ENCODE assay signal across 8 cellular contexts in genomic region chr14:105094193-105094907, GRCh38. TPM values are rescaled to one million over a fixed set of nuclear protein-coding genes. Genes with fewer than 3 reads are reported as not detected.
DNase-seq lines count a peak whose midpoint lies in the region; ATAC-seq, FAIRE-seq and TF ChIP-seq lines count a peak whose summit lies in the region.

No MANE protein-coding gene starts in this region.

- no peak overlapping the region for H3K27ac ChIP-seq in right cardiac atrium (ENCODE audit: low read length)
- H3K27ac ChIP-seq in smooth muscle cell (ENCODE audit: low read depth) = no peak overlapping the region

- CTCF ChIA-PET in activated CD4-positive, alpha-beta memory T cell treated with anti-CD3 and anti-CD28 coated beads, Interleukin-2, amount 10 ng/mL, durations not matched to agents 7 days and 5 days (lab: Charles Lee) = interaction anchor here (0.6 to 1.3 kb wide), 3 partner anchors 48 to 258 kb away, joined by 3 to 4 read pairs (median 4); no protein-coding TSS in a partner anchor
- CTCF ChIA-PET in GM10248 (lab: Yijun Ruan, JAX) = interaction anchor here (0.7 to 1.0 kb wide), 3 partner anchors 7 to 258 kb away, joined by 3 read pairs; no protein-coding TSS in a partner anchor

- peak overlapping the region; percentile 70 for H3K4me3 Mint-ChIP-seq in activated CD4-positive, alpha-beta memory T cell treated with anti-CD3 and anti-CD28 coated beads, Interleukin-2, amount 10 ng/mL, durations not matched to agents 7 days and 5 days

- H2AFZ ChIP-seq in smooth muscle cell (ENCODE audit: low read depth) = no peak overlapping the region

- no peak overlapping the region for H3K9ac ChIP-seq in smooth muscle cell (ENCODE audit: low read depth)

- FAIRE-seq in H54 (lab: Jason Lieb, UNC) = no peak

- peaks cover 21% of the 10 kb centered on the region for H3K4me1 Mint-ChIP-seq in activated CD4-positive, alpha-beta memory T cell treated with anti-CD3 and anti-CD28 coated beads, Interleukin-2, amount 10 ng/mL, durations not matched to agents 7 days and 5 days

- H3K36me3 Mint-ChIP-seq in activated CD4-positive, alpha-beta memory T cell treated with anti-CD3 and anti-CD28 coated beads, Interleukin-2, amount 10 ng/mL, durations not matched to agents 7 days and 5 days (ENCODE audit: low read depth) = no peaks in the 10 kb centered on the region

- no peaks in the 10 kb centered on the region for H3K9me3 Mint-ChIP-seq in activated CD4-positive, alpha-beta memory T cell treated with anti-CD3 and anti-CD28 coated beads, Interleukin-2, amount 10 ng/mL, durations not matched to agents 7 days and 5 days

- TF ChIP-seq CTCF in smooth muscle cell (IDR thresholded peaks at IDR 0.05; ENCODE audit: borderline replicate concordance, insufficient read depth, poor library complexity, severe bottlenecking) (no peak), GM10248 (IDR thresholded peaks at IDR 0.05; ENCODE audit: control extremely low read depth, extremely low read depth, low read depth, missing control alignments) (no peak)

- no peaks in the 10 kb centered on the region for H3K79me2 ChIP-seq in smooth muscle cell (ENCODE audit: low read depth)

- DNase-seq in H54 (ENCODE audit: insufficient read length, low spot score) (no peak), right cardiac atrium (peak in 2 of 3 donors; percentile 68 to 71), smooth muscle cell (lab: John Stamatoyannopoulos, UW; ENCODE audit: unreplicated experiment) (no peak), GM10248 (ENCODE audit: extremely low spot score) (no peak), NCI-H2029 (lab: John Stamatoyannopoulos, UW) (no peak)
- DNase-seq in activated CD4-positive, alpha-beta memory T cell treated with anti-CD3 and anti-CD28 coated beads, Interleukin-2, amount 10 ng/mL, durations not matched to agents 7 days and 5 days = no peak
- DNase-seq in stimulated activated naive CD4-positive, alpha-beta T cell treated with Interleukin-2 at 50 U/mL for 16 hours (lab: John Stamatoyannopoulos, UW) = no peak

- H3K27ac Mint-ChIP-seq in activated CD4-positive, alpha-beta memory T cell treated with anti-CD3 and anti-CD28 coated beads, Interleukin-2, amount 10 ng/mL, durations not matched to agents 7 days and 5 days = no peak overlapping the region

- intact Hi-C loops in right cardiac atrium (cut with DNase I) = loop anchor here (5.0 to 10.0 kb wide), 4 partner anchors 68 to 190 kb away; partner anchors contain the start of gene JAG2 (in 1 of the 4)

- peaks cover 30% of the 10 kb centered on the region for H4K20me1 ChIP-seq in smooth muscle cell (ENCODE audit: low read depth)

- H3K36me3 ChIP-seq in smooth muscle cell (ENCODE audit: low read depth) = no peaks in the 10 kb centered on the region

- peak overlapping the region; percentile 98 for H3K4me2 ChIP-seq in smooth muscle cell

- peak overlapping the region; percentile 55 for H3K4me3 ChIP-seq in right cardiac atrium (ENCODE audit: low read length)
- H3K4me3 ChIP-seq in smooth muscle cell = peak overlapping the region; percentile 93

- no peak for ATAC-seq in right cardiac atrium
- no peak for ATAC-seq in GM21360 (IDR thresholded peaks at IDR 0.05; ENCODE audit: unreplicated experiment)

- 68% methylated on average over 14 of the region's 14 CpGs for WGBS in right cardiac atrium
- 75% methylated on average over 14 of the region's 14 CpGs for WGBS in smooth muscle cell (ENCODE audit: low lambda C conversion rate)

- H3K27me3 ChIP-seq in right cardiac atrium (ENCODE audit: control insufficient read depth, insufficient read depth) (no peaks in the 10 kb centered on the region), smooth muscle cell (ENCODE audit: low read depth) (no peaks in the 10 kb centered on the region)

- H3K9me3 ChIP-seq in right cardiac atrium (ENCODE audit: control insufficient read depth, low read length) (no peaks in the 10 kb centered on the region), smooth muscle cell (replicated peaks; ENCODE audit: low read depth) (no peaks in the 10 kb centered on the region)

- TF ChIP-seq POLR2A in H54 (IDR thresholded peaks at IDR 0.05; ENCODE audit: low read depth, low read length) = 0 out of 2 replicates have a peak, but pooled peaks have one; percentile 2

- H3K4me1 ChIP-seq in right cardiac atrium (ENCODE audit: control insufficient read depth, insufficient read depth, low read length) = no peaks in the 10 kb centered on the region
- H3K4me1 ChIP-seq in smooth muscle cell (ENCODE audit: low read depth) = peaks cover 13% of the 10 kb centered on the region

- POLR2A ChIA-PET in activated CD4-positive, alpha-beta memory T cell treated with anti-CD3 and anti-CD28 coated beads, Interleukin-2, amount 10 ng/mL, durations not matched to agents 7 days and 5 days (lab: Charles Lee) = interaction anchor here (0.6 to 1.6 kb wide), 6 partner anchors 29 to 812 kb away, joined by 3 to 7 read pairs (median 3); partner anchors contain the start of genes BTBD6 and GPR132
- POLR2A ChIA-PET in GM10248 (lab: Yijun Ruan, JAX) = no interaction called here

- H3K27me3 Mint-ChIP-seq in activated CD4-positive, alpha-beta memory T cell treated with anti-CD3 and anti-CD28 coated beads, Interleukin-2, amount 10 ng/mL, durations not matched to agents 7 days and 5 days = peaks cover 10% of the 10 kb centered on the region

- peaks cover 13% of the 10 kb centered on the region for H3F3A ChIP-seq in smooth muscle cell (ENCODE audit: low read depth)

RNA-seq across cellular contexts. Expression of gene GPR132, which starts 29.1 kb away (rescaled TPM):
- total RNA-seq in activated CD4-positive, alpha-beta memory T cell treated with anti-CD3 and anti-CD28 coated beads, Interleukin-2, amount 10 ng/mL, durations not matched to agents 7 days and 5 days = 10 to 100 TPM; 51.2 to 51.4 TPM
- total RNA-seq in right cardiac atrium = under 1 TPM; 0.62 to 0.80 (median 0.73) TPM
- 0.32 TPM for polyA plus RNA-seq in right cardiac atrium
- total RNA-seq in smooth muscle cell = 0.18 TPM in 1 of 2 replicates, not detected in the other
- 0.62 and 1.6 TPM in 2 replicates for polyA plus RNA-seq in smooth muscle cell

Comparison
In these comparisons a context has a peak if more than half of its experiments do, and no peak if none do; other contexts are left out.
1. DNase-seq: peak in right cardiac atrium (2 of 3); none in H54 (single experiment), activated CD4-positive, alpha-beta memory T cell treated with anti-CD3 and anti-CD28 coated beads, Interleukin-2, amount 10 ng/mL, durations not matched to agents 7 days and 5 days (single experiment), smooth muscle cell (single experiment), GM10248 (single experiment), stimulated activated naive CD4-positive, alpha-beta T cell treated with Interleukin-2 at 50 U/mL for 16 hours (single experiment) and NCI-H2029 (single experiment).
2. RNA of gene GPR132, which starts 29.1 kb away (total RNA-seq): 51.2 to 51.4 TPM in activated CD4-positive, alpha-beta memory T cell treated with anti-CD3 and anti-CD28 coated beads, Interleukin-2, amount 10 ng/mL, durations not matched to agents 7 days and 5 days; 0.62 to 0.80 TPM in right cardiac atrium and 0.18 TPM in smooth muscle cell; every median in the first group is over 10 times any median in the second.